11 cellular contexts compared by ENCODE assay signal in genomic region chr7:47170516-47170915, GRCh38.
DNase-seq lines count a peak whose midpoint lies in the region; ATAC-seq and TF ChIP-seq lines count a peak whose summit lies in the region.
"Had no signal": no experiment of that assay in that cellular context is flagged by ENCODE, and none has a peak within 500 bp of the region (broad histone marks: within the 10 kb centered on the region; RNA-seq: fewer than 3 reads in every experiment).

No MANE protein-coding gene starts in this region.

- peak in 1 of 2 donors; percentile 59 for ATAC-seq in lower lobe of right lung

- dilution Hi-C loops in mammary epithelial cell (cut with HindIII; ENCODE audit: low sequenced_read_pairs): no loop called here

- BruUV-seq in mammary epithelial cell (replicated peaks; lab: Mats Ljungman, UMichigan): no TSS peak

- H3K4me1 ChIP-seq in KMS-11 (ENCODE audit: low read depth, poor library complexity, severe bottlenecking): no peaks in the 10 kb centered on the region
- no peaks in the 10 kb centered on the region for H3K4me1 ChIP-seq in mammary epithelial cell (ENCODE audit: insufficient read depth, low read length)
- no peaks in the 10 kb centered on the region for H3K4me1 ChIP-seq in lower lobe of right lung

- DNase-seq in EH (ENCODE audit: low read depth) (peak; percentile 26), mammary epithelial cell (no peak), lower lobe of right lung (no peak), cortex of kidney (lab: John Stamatoyannopoulos, UW) (no peak), 8988T (no peak), amygdala (lab: John Stamatoyannopoulos, UW) (no peak), MV-4-11 (lab: John Stamatoyannopoulos, UW) (no peak)
- DNase-seq: NCI-H510A, SW 1271 had no signal

- no peak overlapping the region for H3K27ac ChIP-seq in KMS-11
- no peak overlapping the region for H3K27ac ChIP-seq in mammary epithelial cell (ENCODE audit: insufficient read depth, low read depth, low read length)
- H3K27ac ChIP-seq in lower lobe of right lung: no peak overlapping the region
- H3K27ac ChIP-seq: thoracic aorta had no signal

- H3K9me3 ChIP-seq in mammary epithelial cell (replicated peaks; ENCODE audit: insufficient read depth, low read length) (no peaks in the 10 kb centered on the region), lower lobe of right lung (no peaks in the 10 kb centered on the region)
- H3K9me3 ChIP-seq: thoracic aorta had no signal

- no peak overlapping the region for H3K4me2 ChIP-seq in KMS-11
- H3K4me2 ChIP-seq in mammary epithelial cell (ENCODE audit: insufficient read depth, low read depth, low read length): no peak overlapping the region

- H3K27me3 ChIP-seq in KMS-11 (ENCODE audit: insufficient read depth, low read depth): no peaks in the 10 kb centered on the region
- peaks cover 2% of the 10 kb centered on the region for H3K27me3 ChIP-seq in mammary epithelial cell (ENCODE audit: insufficient read depth, low read length)
- no peaks in the 10 kb centered on the region for H3K27me3 ChIP-seq in lower lobe of right lung (ENCODE audit: low read depth)

- H3K36me3 ChIP-seq in KMS-11 (ENCODE audit: insufficient read depth) (no peaks in the 10 kb centered on the region), mammary epithelial cell (ENCODE audit: insufficient read depth, low read length) (no peaks in the 10 kb centered on the region), lower lobe of right lung (no peaks in the 10 kb centered on the region)
- H3K36me3 ChIP-seq: thoracic aorta had no signal

- no peak overlapping the region for H3K9ac ChIP-seq in KMS-11
- no peak overlapping the region for H3K9ac ChIP-seq in mammary epithelial cell (ENCODE audit: insufficient read depth, low read length)

- H4K20me1 ChIP-seq in KMS-11 (ENCODE audit: insufficient read depth) (no peaks in the 10 kb centered on the region), mammary epithelial cell (ENCODE audit: insufficient read depth, low read length) (no peaks in the 10 kb centered on the region)

- CTCF ChIA-PET in mammary epithelial cell (lab: Charles Lee; ENCODE audit: low non-redundant PET): no interaction called here

- H3K79me2 ChIP-seq in KMS-11 (ENCODE audit: insufficient read depth, low read depth) (no peaks in the 10 kb centered on the region), mammary epithelial cell (ENCODE audit: insufficient read depth, low read length) (no peaks in the 10 kb centered on the region)

- H2AFZ ChIP-seq in KMS-11 (ENCODE audit: low read depth) (no peak overlapping the region), mammary epithelial cell (ENCODE audit: low read depth, low read length) (no peak overlapping the region)

- H3K4me3 ChIP-seq in KMS-11 (IDR thresholded peaks at IDR 0.05; ENCODE audit: insufficient read depth, low read depth, low read length) (no peak overlapping the region), mammary epithelial cell (replicated peaks in 1 of 3; ENCODE audit: insufficient read depth in 1 of 3, low read depth in 2 of 3, low read length in 3 of 3) (no peak overlapping the region), lower lobe of right lung (no peak overlapping the region)
- H3K4me3 ChIP-seq: thoracic aorta had no signal

- intact Hi-C loops in mammary epithelial cell (cut with micrococcal nuclease): no loop called here
- intact Hi-C loops in lower lobe of right lung (cut with DNase I): no loop called here

- in situ Hi-C loops in mammary epithelial cell (cut with MboI; ENCODE audit: low sequenced_read_pairs in 2 of 2): no loop called here

- WGBS in mammary epithelial cell (ENCODE audit: low coverage, missing lambda C conversion rate): 96% methylated on average over 1 of the region's 1 CpG

- TF ChIP-seq CTCF in KMS-11 (conservative IDR thresholded peaks at IDR 0.05; ENCODE audit: low read depth, low read length) (peak; percentile 34; the same call in 1 of the 2 replicates), mammary epithelial cell (conservative IDR thresholded peaks at IDR 0.05 in 1 of 2, IDR thresholded peaks at IDR 0.05 in 1 of 2; ENCODE audit: extremely low read depth in 1 of 2, insufficient read depth in 1 of 2, low read depth in 1 of 2, low read length in 2 of 2) (peak; percentile 41 to 63), lower lobe of right lung (IDR thresholded peaks at IDR 0.05) (peak; percentile 18)
